21 cellular contexts compared by ENCODE assay signal in genomic region chr1:64330839-64331238, GRCh38.
DNase-seq lines count a peak whose midpoint lies in the region; ATAC-seq, FAIRE-seq and TF ChIP-seq lines count a peak whose summit lies in the region.
"Had no signal": no experiment of that assay in that cellular context is flagged by ENCODE, and none has a peak within 500 bp of the region (broad histone marks: within the 10 kb centered on the region; RNA-seq: fewer than 3 reads in every experiment).

No MANE protein-coding gene starts in this region.

- no peak overlapping the region for H3K4me3 Mint-ChIP-seq in GM23338
- H3K4me3 Mint-ChIP-seq: B cell; CD4-positive, alpha-beta T cell; CD8-positive, alpha-beta T cell had no signal

- no peaks in the 10 kb centered on the region for H3K36me3 Mint-ChIP-seq in GM23338 (ENCODE audit: low read depth)
- H3K36me3 Mint-ChIP-seq: CD8-positive, alpha-beta T cell had no signal

- H3K9me1 ChIP-seq in keratinocyte (ENCODE audit: control insufficient read depth, extremely low read depth, insufficient read depth, low read length) = no peaks in the 10 kb centered on the region

- H3K27ac ChIP-seq in GM23338 (ENCODE audit: low read depth) = no peak overlapping the region
- no peak overlapping the region for H3K27ac ChIP-seq in H1 (ENCODE audit: low read depth, low read length)
- H3K27ac ChIP-seq in keratinocyte (ENCODE audit: control insufficient read depth, insufficient read depth, low read length) = no peak overlapping the region
- H3K27ac ChIP-seq: 22Rv1; A549; BLaER1 treated with 17β-estradiol and CSF1 and Interleukin-3, amounts not matched to agents 10 nM and 100 nM; C4-2B had no signal

- H4K91ac ChIP-seq in H1 (replicated peaks; ENCODE audit: insufficient read length, low read length) = no peak overlapping the region

- no peak overlapping the region for H3K56ac ChIP-seq in H1 (replicated peaks; ENCODE audit: insufficient read length, low read depth, low read length)

- peaks cover 6% of the 10 kb centered on the region; the same call in 1 of the 2 replicates for H3K9me2 ChIP-seq in GM23338 (ENCODE audit: insufficient read depth)

- TF ChIP-seq CTCF in GM23338 (conservative IDR thresholded peaks at IDR 0.05; ENCODE audit: low read depth in 2 of 2) (no peak), H1 (IDR thresholded peaks at IDR 0.05; ENCODE audit: control extremely low read depth in 1 of 3, insufficient read depth in 1 of 3, low read depth in 1 of 3, low read length in 3 of 3) (no peak), keratinocyte (optimal IDR thresholded peaks at IDR 0.05 in 1 of 3, IDR thresholded peaks at IDR 0.05 in 1 of 3, conservative IDR thresholded peaks at IDR 0.05 in 1 of 3; ENCODE audit: extremely low read depth in 1 of 3, insufficient read depth in 2 of 3, low read length in 3 of 3) (no peak)

- H4K5ac ChIP-seq in H1 (ENCODE audit: insufficient read length, low read depth, low read length) = no peak overlapping the region

- DNase-seq in GM23338 (ENCODE audit: low spot score) = no peak
- DNase-seq in H1 (ENCODE audit: low read depth in 1 of 2, low spot score in 2 of 2) = no peak
- DNase-seq in keratinocyte (ENCODE audit: low read depth, low spot score) = no peak
- no peak for DNase-seq in mesenteric fat pad (ENCODE audit: low spot score)
- DNase-seq: AML-193; Caco-2; Calu3; CD4-positive, alpha-beta T cell; CD8-positive, alpha-beta T cell; DMS79 treated with DMSO at 0.1 percent for 48 hours; GF-D8 had no signal

- H4K20me1 ChIP-seq in GM23338 (replicated peaks; ENCODE audit: insufficient read depth) = no peaks in the 10 kb centered on the region
- H4K20me1 ChIP-seq in H1 (replicated peaks in 1 of 2; ENCODE audit: control insufficient read depth in 1 of 2, insufficient read depth in 2 of 2, low read length in 2 of 2) = no peaks in the 10 kb centered on the region
- no peaks in the 10 kb centered on the region for H4K20me1 ChIP-seq in keratinocyte (ENCODE audit: control insufficient read depth, extremely low read depth, insufficient read depth, low read length)
- H4K20me1 ChIP-seq: BLaER1 treated with 17β-estradiol and CSF1 and Interleukin-3, amounts not matched to agents 10 nM and 100 nM had no signal

- no peak overlapping the region for H3K4me2 ChIP-seq in GM23338
- H3K4me2 ChIP-seq in H1 (ENCODE audit: insufficient read depth in 1 of 2, low read depth in 2 of 2, low read length in 2 of 2) = no peak overlapping the region
- no peak overlapping the region for H3K4me2 ChIP-seq in keratinocyte (ENCODE audit: control insufficient read depth, extremely low read depth, insufficient read depth, low read depth, low read length)
- H3K4me2 ChIP-seq: A549; BLaER1 treated with 17β-estradiol and CSF1 and Interleukin-3, amounts not matched to agents 10 nM and 100 nM had no signal

- H3K9ac ChIP-seq in H1 (replicated peaks in 1 of 4; ENCODE audit: extremely low read depth in 1 of 4, low read depth in 3 of 4, low read length in 3 of 4) (no peak overlapping the region), keratinocyte (ENCODE audit: control insufficient read depth, extremely low read depth, insufficient read depth, low read length) (no peak overlapping the region)
- H3K9ac ChIP-seq: BLaER1 treated with 17β-estradiol and CSF1 and Interleukin-3, amounts not matched to agents 10 nM and 100 nM had no signal

- H3F3A ChIP-seq in GM23338 (replicated peaks; ENCODE audit: low read depth) = no peaks in the 10 kb centered on the region

- no peaks in the 10 kb centered on the region for H3K79me1 ChIP-seq in H1 (ENCODE audit: low read depth, low read length)

- no peak overlapping the region for H2BK120ac ChIP-seq in H1 (replicated peaks; ENCODE audit: low read depth, low read length)

- H3K4me3 ChIP-seq in GM23338 (no peak overlapping the region), H1 (ENCODE audit: extremely low read depth in 1 of 4, insufficient read depth in 2 of 4, low read depth in 3 of 4, low read length in 4 of 4) (no peak overlapping the region), keratinocyte (ENCODE audit: control insufficient read depth in 2 of 3, extremely low read depth in 1 of 3, insufficient read depth in 2 of 3, low read depth in 1 of 3, low read length in 3 of 3) (no peak overlapping the region)
- H3K4me3 ChIP-seq: A549; BLaER1 treated with 17β-estradiol and CSF1 and Interleukin-3, amounts not matched to agents 10 nM and 100 nM had no signal

- no peak for FAIRE-seq in H1 (lab: Jason Lieb, UNC)
- no peak for FAIRE-seq in keratinocyte (lab: Jason Lieb, UNC)
- FAIRE-seq: A549, D721Med, G401.6, GM12891, GM19239 had no signal

- H2BK20ac ChIP-seq in H1 (ENCODE audit: low read length) = no peak overlapping the region

- peak overlapping the region; percentile 75; the same call in 1 of the 2 replicates for H2AFZ ChIP-seq in GM23338
- peak overlapping the region; percentile 28; the same call in 1 of the 2 replicates for H2AFZ ChIP-seq in H1 (ENCODE audit: low read length)
- peak overlapping the region; percentile 3 for H2AFZ ChIP-seq in keratinocyte (ENCODE audit: control insufficient read depth, low read length)

- no peak overlapping the region for H3K27ac Mint-ChIP-seq in GM23338
- H3K27ac Mint-ChIP-seq: B cell; CD4-positive, alpha-beta T cell; CD8-positive, alpha-beta T cell had no signal

- H3K4me1 ChIP-seq in GM23338 (ENCODE audit: insufficient read depth) (peaks cover 5% of the 10 kb centered on the region; the same call in 1 of the 2 replicates), H1 (replicated peaks in 1 of 4; ENCODE audit: control insufficient read depth in 3 of 4, insufficient read depth in 4 of 4, low read length in 3 of 4) (no peaks in the 10 kb centered on the region), keratinocyte (ENCODE audit: control insufficient read depth, extremely low read depth, insufficient read depth, low read length) (no peaks in the 10 kb centered on the region)
- H3K4me1 ChIP-seq: A549; BLaER1 treated with 17β-estradiol and CSF1 and Interleukin-3, amounts not matched to agents 10 nM and 100 nM; Caco-2 had no signal

- H3K9me3 ChIP-seq in H1 (ENCODE audit: insufficient read depth in 2 of 2, low read depth in 1 of 2, low read length in 1 of 2) = no peaks in the 10 kb centered on the region
- no peaks in the 10 kb centered on the region for H3K9me3 ChIP-seq in keratinocyte (ENCODE audit: control insufficient read depth, low read depth, low read length)
- H3K9me3 ChIP-seq: A549; BLaER1 treated with 17β-estradiol and CSF1 and Interleukin-3, amounts not matched to agents 10 nM and 100 nM; Caco-2 had no signal

- H3K18ac ChIP-seq in H1 (ENCODE audit: extremely low read depth, low read length) = no peak overlapping the region

- TF ChIP-seq RAD21 in H1 (IDR thresholded peaks at IDR 0.05 in 1 of 2, conservative IDR thresholded peaks at IDR 0.05 in 1 of 2; ENCODE audit: low read depth in 2 of 2, low read length in 2 of 2) = no peak

- peaks cover 17% of the 10 kb centered on the region; the same call in 2 of the 3 replicates for H3K4me1 Mint-ChIP-seq in GM23338
- H3K4me1 Mint-ChIP-seq: B cell had no signal

- H2BK12ac ChIP-seq in H1 (ENCODE audit: low read depth, low read length) = no peak overlapping the region

- no peak overlapping the region for H3K14ac ChIP-seq in H1 (ENCODE audit: insufficient read length)

- POLR2A ChIA-PET in H1 (lab: Charles Lee; ENCODE audit: partially characterized antibody) = no interaction called here

- no peak overlapping the region for H2AK5ac ChIP-seq in H1 (ENCODE audit: low read depth, low read length)

- no peak for TF ChIP-seq EP300 in H1 (IDR thresholded peaks at IDR 0.05; ENCODE audit: borderline replicate concordance in 1 of 2, low read depth in 2 of 2, low read length in 2 of 2)

- H2BK5ac ChIP-seq in H1 (ENCODE audit: low read depth, low read length) = no peak overlapping the region

- H4K8ac ChIP-seq in H1 (ENCODE audit: extremely low read depth, insufficient read depth, low read length) = no peak overlapping the region

- no peaks in the 10 kb centered on the region for H3K23me2 ChIP-seq in H1 (ENCODE audit: low read depth, low read length)

- H3K36me3 ChIP-seq in GM23338 (ENCODE audit: insufficient read depth) (no peaks in the 10 kb centered on the region), H1 (ENCODE audit: control insufficient read depth in 2 of 4, insufficient read depth in 4 of 4, low read length in 3 of 4) (no peaks in the 10 kb centered on the region), keratinocyte (ENCODE audit: control insufficient read depth in 2 of 2, extremely low read depth in 1 of 2, insufficient read depth in 2 of 2, low read length in 2 of 2) (no peaks in the 10 kb centered on the region)
- H3K36me3 ChIP-seq: BLaER1 treated with 17β-estradiol and CSF1 and Interleukin-3, amounts not matched to agents 10 nM and 100 nM had no signal

- no peaks in the 10 kb centered on the region for H3K79me2 ChIP-seq in GM23338 (replicated peaks; ENCODE audit: insufficient read depth)
- no peaks in the 10 kb centered on the region for H3K79me2 ChIP-seq in H1 (ENCODE audit: control insufficient read depth in 1 of 2, insufficient read depth in 2 of 2, low read length in 2 of 2)
- no peaks in the 10 kb centered on the region for H3K79me2 ChIP-seq in keratinocyte (ENCODE audit: control insufficient read depth, insufficient read depth, low read length)

- H3K27me3 Mint-ChIP-seq in GM23338 (ENCODE audit: insufficient read depth, low read depth, poor library complexity) = no peaks in the 10 kb centered on the region

- H3K27me3 ChIP-seq in GM23338 (ENCODE audit: insufficient read depth) (no peaks in the 10 kb centered on the region), H1 (replicated peaks in 1 of 4; ENCODE audit: control insufficient read depth in 3 of 4, extremely low read depth in 1 of 4, insufficient read depth in 3 of 4, low read length in 3 of 4) (no peaks in the 10 kb centered on the region), keratinocyte (ENCODE audit: control insufficient read depth, extremely low read depth, insufficient read depth, low read length) (no peaks in the 10 kb centered on the region)
- H3K27me3 ChIP-seq: BLaER1 treated with 17β-estradiol and CSF1 and Interleukin-3, amounts not matched to agents 10 nM and 100 nM had no signal

- no peak for TF ChIP-seq POLR2A in H1 (IDR thresholded peaks at IDR 0.05; ENCODE audit: control extremely low read depth in 1 of 2, low read depth in 2 of 2, low read length in 2 of 2)

- WGBS in H1 (ENCODE audit: extremely low coverage in 1 of 2, insufficient coverage in 1 of 2, insufficient read length in 1 of 2, insufficient replicate concordance in 2 of 2, low coverage in 1 of 2, low lambda C conversion rate in 2 of 2, missing lambda C conversion rate in 1 of 2), 2 experiments = 65% methylated on average over 4 of the region's 4 CpGs; no CpG with 5 or more reads in 1 of the 2 experiments

- dilution Hi-C loops in keratinocyte (cut with MboI; ENCODE audit: extremely low pct_ligation_motif_present, low sequenced_read_pairs) = no loop called here

- no peak overlapping the region for H3K4ac ChIP-seq in H1 (replicated peaks; ENCODE audit: insufficient read length, low read depth, low read length)

- H3K23ac ChIP-seq in H1 (ENCODE audit: insufficient read length) = no peak overlapping the region

- ATAC-seq in GM23338 = peak; percentile 54
- ATAC-seq in HG03039 (IDR thresholded peaks at IDR 0.05; ENCODE audit: unreplicated experiment) = no peak
- ATAC-seq: A549; CD8-positive, alpha-beta T cell had no signal

- CTCF ChIA-PET in H1 (lab: Charles Lee; ENCODE audit: partially characterized antibody) = interaction anchor here (1.4 kb wide), 1 partner anchor 79 kb away, joined by 3 read pairs; no protein-coding TSS in a partner anchor

- no peak overlapping the region for H2BK15ac ChIP-seq in H1 (ENCODE audit: low read length)

- no peaks in the 10 kb centered on the region for H3K9me3 Mint-ChIP-seq in GM23338
- H3K9me3 Mint-ChIP-seq: CD4-positive, alpha-beta T cell; CD8-positive, alpha-beta T cell had no signal

Comparison
In these comparisons a context has a peak if more than half of its experiments do, and no peak if none do; other contexts are left out.
1. H2AFZ ChIP-seq: peak in every context shown above with its lines; median percentile 75 in GM23338; 28 in H1; 3 in keratinocyte.